ENCODE assay signal across 8 cellular contexts in genomic region chr6:20403080-20403765, GRCh38. TPM values are rescaled to one million over a fixed set of nuclear protein-coding genes. Genes with fewer than 3 reads are reported as not detected.
DNase-seq lines count a peak whose midpoint lies in the region; ATAC-seq and TF ChIP-seq lines count a peak whose summit lies in the region.

No MANE protein-coding gene starts in this region.

- H3K36me3 ChIP-seq in liver (ENCODE audit: control insufficient read depth in 4 of 4, insufficient read depth in 3 of 4, low read depth in 1 of 4, low read length in 3 of 4) = no peaks in the 10 kb centered on the region

- peak overlapping the region in 2 of 3 donors; percentile 57 to 95 for H3K4me3 ChIP-seq in liver (ENCODE audit: low read depth in 1 of 3, low read length in 3 of 3)

- TF ChIP-seq CTCF in liver (IDR thresholded peaks at IDR 0.05; ENCODE audit: low read depth, low read length, missing input control) = no peak

- H3K27ac Mint-ChIP-seq in activated CD4-positive, alpha-beta T cell treated with anti-CD3 and anti-CD28 coated beads, Interleukin-2, amount 10 ng/mL, durations not matched to agents 7 days and 5 days = peak overlapping the region; percentile 94

- peak overlapping the region; percentile 90 for H3K4me3 Mint-ChIP-seq in activated CD4-positive, alpha-beta T cell treated with anti-CD3 and anti-CD28 coated beads, Interleukin-2, amount 10 ng/mL, durations not matched to agents 7 days and 5 days

- H3K9me3 ChIP-seq in liver (ENCODE audit: control insufficient read depth in 4 of 4, low read length in 3 of 4) = no peaks in the 10 kb centered on the region

- peaks cover 33% of the 10 kb centered on the region for H3K36me3 Mint-ChIP-seq in activated CD4-positive, alpha-beta T cell treated with anti-CD3 and anti-CD28 coated beads, Interleukin-2, amount 10 ng/mL, durations not matched to agents 7 days and 5 days (ENCODE audit: low read depth)

- H3K27me3 Mint-ChIP-seq in activated CD4-positive, alpha-beta T cell treated with anti-CD3 and anti-CD28 coated beads, Interleukin-2, amount 10 ng/mL, durations not matched to agents 7 days and 5 days = no peaks in the 10 kb centered on the region

- peak; percentile 44 for ATAC-seq in GM19025 (IDR thresholded peaks at IDR 0.05; ENCODE audit: low read depth, unreplicated experiment)
- ATAC-seq in HG03280 (IDR thresholded peaks at IDR 0.05; ENCODE audit: unreplicated experiment) = peak; percentile 47

- under 1% methylated on average over 72 of the region's 72 CpGs for WGBS in liver

- POLR2A ChIA-PET in activated CD4-positive, alpha-beta T cell treated with anti-CD3 and anti-CD28 coated beads, Interleukin-2, amount 10 ng/mL, durations not matched to agents 7 days and 5 days (lab: Charles Lee) = interaction anchor here (3.6 kb wide), 1 partner anchor 83 kb away, joined by 30 read pairs; no protein-coding TSS in a partner anchor

- H3K9me3 Mint-ChIP-seq in activated CD4-positive, alpha-beta T cell treated with anti-CD3 and anti-CD28 coated beads, Interleukin-2, amount 10 ng/mL, durations not matched to agents 7 days and 5 days = peaks cover 2% of the 10 kb centered on the region

- H3K27ac ChIP-seq in liver (ENCODE audit: low read depth in 1 of 2, low read length in 2 of 2) = peak overlapping the region; percentile 78 to 90

- peak in 1 of 2 donors; percentile 10 for TF ChIP-seq RAD21 in liver (IDR thresholded peaks at IDR 0.05)

- DNase-seq in Ammon's horn (ENCODE audit: low spot score) (peak; percentile 85), NCI-H524 (lab: John Stamatoyannopoulos, UW) (peak; percentile 47 to 80), cortex of kidney (lab: John Stamatoyannopoulos, UW) (peak; percentile 32)
- DNase-seq in activated CD4-positive, alpha-beta T cell treated with anti-CD3 and anti-CD28 coated beads, Interleukin-2, amount 10 ng/mL, durations not matched to agents 7 days and 5 days = peak; percentile 91
- DNase-seq in stimulated activated CD4-positive, alpha-beta T cell treated with anti-CD3 and anti-CD28 coated beads, Interleukin-4, amount 100 ng/mL, for 1 hour = peak; percentile 91

- peaks cover 61% of the 10 kb centered on the region for H3K4me1 Mint-ChIP-seq in activated CD4-positive, alpha-beta T cell treated with anti-CD3 and anti-CD28 coated beads, Interleukin-2, amount 10 ng/mL, durations not matched to agents 7 days and 5 days

- CTCF ChIA-PET in activated CD4-positive, alpha-beta T cell treated with anti-CD3 and anti-CD28 coated beads, Interleukin-2, amount 10 ng/mL, durations not matched to agents 7 days and 5 days (lab: Charles Lee) = interaction anchor here (1.5 to 1.7 kb wide), 2 partner anchors 10 to 12 kb away, joined by 5 read pairs; no protein-coding TSS in a partner anchor

- H3K27me3 ChIP-seq in liver (ENCODE audit: control insufficient read depth in 4 of 4, insufficient read depth in 4 of 4, low read length in 3 of 4) = no peaks in the 10 kb centered on the region

- peaks cover 2 to 10% (median 7%) of the 10 kb centered on the region in 4 donors for H3K4me1 ChIP-seq in liver (ENCODE audit: control insufficient read depth in 4 of 4, insufficient read depth in 4 of 4, low read length in 3 of 4)

- H3K9ac ChIP-seq in liver (ENCODE audit: low read depth in 1 of 2, low read length in 2 of 2) = no peak overlapping the region

TF ChIP-seq in liver, 16 proteins besides CTCF, POLR2A, EP300 and RAD21:
- TF ChIP-seq REST (IDR thresholded peaks at IDR 0.05) (no peak), GABPA (IDR thresholded peaks at IDR 0.05 in 1 of 2, conservative IDR thresholded peaks at IDR 0.05 in 1 of 2) (no peak), HNF4A (conservative IDR thresholded peaks at IDR 0.05) (peak in 1 of 2 donors; percentile 11), ZBTB33 (IDR thresholded peaks at IDR 0.05) (no peak), HNF4G (IDR thresholded peaks at IDR 0.05) (no peak), RXRA (IDR thresholded peaks at IDR 0.05) (peak in 1 of 2 donors; percentile 4), TAF1 (conservative IDR thresholded peaks at IDR 0.05) (no peak)

RNA-seq across cellular contexts. Expression of gene E2F3, which starts 1.5 kb away (rescaled TPM):
- total RNA-seq in activated CD4-positive, alpha-beta T cell treated with anti-CD3 and anti-CD28 coated beads, Interleukin-2, amount 10 ng/mL, durations not matched to agents 7 days and 5 days = 10 to 100 TPM; 30.9 to 33.9 TPM
- 1 to 10 TPM; 1.6 to 5.0 TPM for total RNA-seq in liver
- polyA plus RNA-seq in liver = 1 to 10 TPM; 1.4 to 2.2 TPM

Comparison
In these comparisons a context has a peak if more than half of its experiments do, and no peak if none do; other contexts are left out.
1. Peak in every context shown above with its lines: DNase-seq, ATAC-seq, H3K4me3 ChIP-seq and H3K27ac ChIP-seq.
2. DNase-seq: peak in every context shown above with its lines; median percentile 91 in activated CD4-positive, alpha-beta T cell treated with anti-CD3 and anti-CD28 coated beads, Interleukin-2, amount 10 ng/mL, durations not matched to agents 7 days and 5 days; 91 in stimulated activated CD4-positive, alpha-beta T cell treated with anti-CD3 and anti-CD28 coated beads, Interleukin-4, amount 100 ng/mL, for 1 hour; 85 in Ammon's horn; 64 in NCI-H524; 32 in cortex of kidney.
3. RNA of gene E2F3, which starts 1.5 kb away (total RNA-seq): 30.9 to 33.9 TPM in activated CD4-positive, alpha-beta T cell treated with anti-CD3 and anti-CD28 coated beads, Interleukin-2, amount 10 ng/mL, durations not matched to agents 7 days and 5 days; 1.6 to 5.0 TPM in liver; every median in the first group is over 4 times any median in the second.